Comparison of ENCODE assay signal across 9 cellular contexts in genomic region chr7:26469188-26469587, GRCh38.
"Had no signal": no experiment of that assay in that cellular context is flagged by ENCODE, and none has a peak within 500 bp of the region (broad histone marks: within the 10 kb centered on the region; RNA-seq: fewer than 3 reads in every experiment).

No MANE protein-coding gene starts in this region.

- H3K4me2 ChIP-seq: GM23338 had no signal

- H3K9me3 ChIP-seq: HAP-1 had no signal

- H3K9me3 Mint-ChIP-seq: GM23338, H9 had no signal

- ATAC-seq: GM23338, HCT116 had no signal

- H3K27ac Mint-ChIP-seq: GM23338, HFFc6 had no signal

- H3K4me3 Mint-ChIP-seq: GM23338, H9, HFFc6 had no signal

- H3K4me3 ChIP-seq: GM23248, GM23338, HAP-1 had no signal

- H3K36me3 ChIP-seq: HAP-1 had no signal

- H3K4me1 ChIP-seq: HAP-1 had no signal

- H3K9ac ChIP-seq: GM23248 had no signal

- DNase-seq: GM23248, GOT3, H7, H9, HCEC 1CT, HFFc6 had no signal

- H3K4me1 Mint-ChIP-seq: GM23338, H9 had no signal

- H2AFZ ChIP-seq: GM23248, GM23338 had no signal

- H3K27ac ChIP-seq: GM23248 had no signal
